In the genomic region with DNA sequence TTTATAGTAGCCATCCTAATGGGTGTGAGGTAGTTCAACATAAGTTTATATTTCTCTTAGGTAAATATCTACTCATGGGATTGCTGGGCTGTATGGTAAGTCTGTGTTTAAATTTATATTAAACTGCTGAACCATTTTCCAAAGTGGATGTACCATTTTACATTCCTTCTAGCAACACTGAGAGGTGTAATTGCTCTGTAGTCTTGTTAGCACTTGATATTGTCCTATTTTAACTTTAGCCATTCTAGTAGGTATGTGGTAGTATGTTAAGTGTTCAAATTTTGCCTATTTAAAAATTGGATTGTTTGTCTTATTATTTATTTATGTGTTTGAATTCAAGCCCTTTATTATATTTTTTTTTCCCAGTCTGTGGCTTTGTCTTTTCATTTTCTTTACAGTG, we compare ENCODE assay signal across 1 cellular context.
TF ChIP-seq lines count a peak whose summit lies in the region.

No MANE protein-coding gene starts in this region.

TF ChIP-seq in HepG2, 621 proteins besides CTCF, POLR2A, EP300 and RAD21 (continued from another document):
- TF ChIP-seq ARID2 (CRISPR knock-in tag; IDR thresholded peaks at IDR 0.05; ENCODE audit: borderline replicate concordance): no peak
- peak; percentile 93 for TF ChIP-seq ZNF7 (CRISPR knock-in tag; IDR thresholded peaks at IDR 0.05)
- TF ChIP-seq ZNF501 (CRISPR knock-in tag; IDR thresholded peaks at IDR 0.05): no peak
